Comparison of ENCODE assay signal across 17 cellular contexts in the genomic region with DNA sequence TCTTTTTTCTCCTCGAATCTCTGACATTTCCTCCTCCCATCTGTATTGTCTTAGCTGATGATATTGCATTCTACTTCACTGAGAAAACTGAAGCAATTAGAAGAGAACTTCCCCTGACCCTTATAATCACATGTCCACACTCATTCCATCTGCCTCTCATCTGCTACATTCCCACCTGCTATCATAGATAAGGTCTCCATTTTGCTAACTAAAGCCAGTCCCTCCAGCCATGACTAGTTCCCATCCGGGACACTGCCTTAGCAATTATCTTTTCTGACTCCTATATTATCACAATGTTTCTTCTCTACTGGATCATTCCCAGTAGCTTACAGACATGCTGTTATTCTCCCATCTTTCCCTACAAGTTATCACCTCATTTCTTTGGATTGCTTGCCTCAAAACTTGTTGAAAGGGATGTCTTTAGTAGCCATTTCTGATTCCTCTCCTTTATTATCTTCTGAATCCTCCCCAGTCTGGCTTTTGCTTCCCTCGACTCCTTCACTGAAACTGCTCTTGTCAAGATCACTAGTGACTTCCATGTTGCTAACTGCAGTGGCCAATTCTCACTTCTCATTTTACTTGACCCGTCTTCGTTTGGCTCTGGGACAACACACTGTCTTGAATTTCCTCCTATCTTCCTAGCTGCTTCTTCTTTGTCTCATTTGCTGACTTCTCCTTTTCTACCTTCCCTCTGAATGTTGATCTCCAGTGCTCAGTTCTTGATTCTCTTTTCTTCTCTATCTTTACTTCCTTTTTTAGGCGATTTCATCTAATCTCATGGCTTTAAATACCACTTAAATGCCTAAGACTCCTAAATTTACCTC. TPM values are rescaled to one million over a fixed set of nuclear protein-coding genes. Genes with fewer than 3 reads are reported as not detected.
DNase-seq lines count a peak whose midpoint lies in the region; ATAC-seq and TF ChIP-seq lines count a peak whose summit lies in the region.
"Had no signal": no experiment of that assay in that cellular context is flagged by ENCODE, and none has a peak within 500 bp of the region (broad histone marks: within the 10 kb centered on the region; RNA-seq: fewer than 3 reads in every experiment).

No MANE protein-coding gene starts in this region.

- TF ChIP-seq POLR2A in gastroesophageal sphincter (IDR thresholded peaks at IDR 0.05): no peak

- H3K9me3 ChIP-seq in gastroesophageal sphincter: no peaks in the 10 kb centered on the region
- H3K9me3 ChIP-seq: testis had no signal

- WGBS in gastroesophageal sphincter (ENCODE audit: low coverage in 1 of 2), 2 donors: 75 to 85% methylated on average over 6 of the region's 6 CpGs

- ATAC-seq in gastroesophageal sphincter (peak; percentile 50), HG03196 (IDR thresholded peaks at IDR 0.05; ENCODE audit: unreplicated experiment) (no peak)

- no peaks in the 10 kb centered on the region for H3K4me1 ChIP-seq in gastroesophageal sphincter
- H3K4me1 ChIP-seq: testis had no signal

- DNase-seq in Kasumi-1 (lab: John Stamatoyannopoulos, UW) (peak; percentile 73 to 84), OCI-M1 (lab: John Stamatoyannopoulos, UW) (peak; percentile 95), putamen (ENCODE audit: low spot score) (peak; percentile 27), NCI-H1694 treated with DMSO at 0.1 percent for 48 hours (lab: John Stamatoyannopoulos, UW) (no peak), EL (no peak)
- no peak for DNase-seq in activated T-cell treated with anti-CD3 and anti-CD28 coated beads, Interleukin-2, amount 50 U/mL, for 48 hours
- DNase-seq: activated CD4-positive, alpha-beta T cell treated with anti-CD3 and anti-CD28 coated beads for 1 hour; activated gamma-delta T cell; amniotic stem cell; COR-L47; effector CD8-positive, alpha-beta T cell; NCI-H69; stimulated activated CD4-positive, alpha-beta T cell treated with anti-CD3 and anti-CD28 coated beads, Interleukin-4, amount 100 ng/mL, for 4 hours; testis had no signal

- no peak overlapping the region for H3K4me3 ChIP-seq in gastroesophageal sphincter
- H3K4me3 ChIP-seq: hepatocyte, testis had no signal

- no peaks in the 10 kb centered on the region for H3K27me3 ChIP-seq in gastroesophageal sphincter
- H3K27me3 ChIP-seq: hepatocyte, testis had no signal

- TF ChIP-seq CTCF in gastroesophageal sphincter (IDR thresholded peaks at IDR 0.05): no peak

- no peaks in the 10 kb centered on the region for H3K36me3 ChIP-seq in gastroesophageal sphincter

- H3K27ac ChIP-seq in gastroesophageal sphincter: no peak overlapping the region
- H3K27ac ChIP-seq: hepatocyte, testis had no signal

- TF ChIP-seq EP300 in gastroesophageal sphincter (IDR thresholded peaks at IDR 0.05): no peak

RNA-seq across cellular contexts. Expression of a gene that starts 35.9 kb away (rescaled TPM):
- total RNA-seq in gastroesophageal sphincter: 10 to 100 TPM; 12.3 to 19.5 (median 17.3) TPM

Comparison
In these comparisons a context has a peak if more than half of its experiments do, and no peak if none do; other contexts are left out.
1. DNase-seq: peak in Kasumi-1 (2 of 2), OCI-M1 (single experiment) and putamen (single experiment); none in NCI-H1694 treated with DMSO at 0.1 percent for 48 hours (single experiment), EL (single experiment) and activated T-cell treated with anti-CD3 and anti-CD28 coated beads, Interleukin-2, amount 50 U/mL, for 48 hours (0 of 2).